Comparison of ENCODE assay signal across 2 cellular contexts in the genomic region with DNA sequence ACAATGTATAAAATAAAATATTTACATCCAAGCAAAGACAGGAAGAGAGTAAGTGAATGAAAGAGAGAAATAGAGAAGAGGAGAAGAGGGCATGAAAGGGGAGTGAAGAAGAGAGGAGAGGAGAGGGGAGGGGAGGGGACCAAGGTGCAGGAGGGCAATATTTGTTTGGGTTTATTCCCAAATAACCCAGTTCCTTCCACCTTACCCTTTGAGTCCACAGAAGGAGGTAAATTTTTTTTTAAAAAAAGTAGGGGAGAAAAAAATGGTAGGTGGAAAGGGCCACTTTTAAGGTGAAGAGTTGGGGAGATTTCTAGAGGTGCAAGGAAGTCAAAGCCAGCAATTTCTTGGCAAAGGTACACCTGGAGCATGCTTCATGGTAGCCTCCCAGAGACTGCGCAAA.
TF ChIP-seq lines count a peak whose summit lies in the region.

No MANE protein-coding gene starts in this region.

TF ChIP-seq in HepG2, 621 proteins besides CTCF, POLR2A, EP300 and RAD21:
- TF ChIP-seq KLF9 (CRISPR knock-in tag; IDR thresholded peaks at IDR 0.05; ENCODE audit: low read depth) = no peak
- TF ChIP-seq, protein P1, sequence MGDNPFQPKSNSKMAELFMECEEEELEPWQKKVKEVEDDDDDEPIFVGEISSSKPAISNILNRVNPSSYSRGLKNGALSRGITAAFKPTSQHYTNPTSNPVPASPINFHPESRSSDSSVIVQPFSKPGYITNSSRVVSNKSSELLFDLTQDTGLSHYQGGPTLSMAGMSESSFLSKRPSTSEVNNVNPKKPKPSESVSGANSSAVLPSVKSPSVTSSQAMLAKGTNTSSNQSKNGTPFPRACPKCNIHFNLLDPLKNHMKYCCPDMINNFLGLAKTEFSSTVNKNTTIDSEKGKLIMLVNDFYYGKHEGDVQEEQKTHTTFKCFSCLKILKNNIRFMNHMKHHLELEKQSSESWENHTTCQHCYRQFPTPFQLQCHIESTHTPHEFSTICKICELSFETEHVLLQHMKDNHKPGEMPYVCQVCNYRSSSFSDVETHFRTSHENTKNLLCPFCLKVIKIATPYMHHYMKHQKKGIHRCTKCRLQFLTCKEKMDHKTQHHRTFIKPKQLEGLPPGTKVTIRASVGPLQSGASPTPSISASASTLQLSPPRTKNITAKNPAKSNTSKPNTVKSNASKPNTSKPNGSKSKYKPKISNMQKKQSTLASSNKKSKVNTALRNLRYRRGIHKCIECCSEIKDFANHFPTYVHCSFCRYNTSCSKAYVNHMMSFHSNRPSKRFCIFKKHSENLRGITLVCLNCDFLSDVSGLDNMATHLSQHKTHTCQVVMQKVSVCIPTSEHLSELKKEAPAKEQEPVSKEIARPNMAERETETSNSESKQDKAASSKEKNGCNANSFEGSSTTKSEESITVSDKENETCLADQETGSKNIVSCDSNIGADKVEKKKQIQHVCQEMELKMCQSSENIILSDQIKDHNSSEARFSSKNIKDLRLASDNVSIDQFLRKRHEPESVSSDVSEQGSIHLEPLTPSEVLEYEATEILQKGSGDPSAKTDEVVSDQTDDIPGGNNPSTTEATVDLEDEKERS (CRISPR knock-in tag; IDR thresholded peaks at IDR 0.05) = no peak
- TF ChIP-seq BCL6 (CRISPR knock-in tag; IDR thresholded peaks at IDR 0.05) = no peak
- no peak for TF ChIP-seq ZNF383 (CRISPR knock-in tag; IDR thresholded peaks at IDR 0.05; ENCODE audit: borderline replicate concordance)
- no peak for TF ChIP-seq KAT7 (CRISPR knock-in tag; IDR thresholded peaks at IDR 0.05; ENCODE audit: borderline replicate concordance)
- TF ChIP-seq, protein P2, sequence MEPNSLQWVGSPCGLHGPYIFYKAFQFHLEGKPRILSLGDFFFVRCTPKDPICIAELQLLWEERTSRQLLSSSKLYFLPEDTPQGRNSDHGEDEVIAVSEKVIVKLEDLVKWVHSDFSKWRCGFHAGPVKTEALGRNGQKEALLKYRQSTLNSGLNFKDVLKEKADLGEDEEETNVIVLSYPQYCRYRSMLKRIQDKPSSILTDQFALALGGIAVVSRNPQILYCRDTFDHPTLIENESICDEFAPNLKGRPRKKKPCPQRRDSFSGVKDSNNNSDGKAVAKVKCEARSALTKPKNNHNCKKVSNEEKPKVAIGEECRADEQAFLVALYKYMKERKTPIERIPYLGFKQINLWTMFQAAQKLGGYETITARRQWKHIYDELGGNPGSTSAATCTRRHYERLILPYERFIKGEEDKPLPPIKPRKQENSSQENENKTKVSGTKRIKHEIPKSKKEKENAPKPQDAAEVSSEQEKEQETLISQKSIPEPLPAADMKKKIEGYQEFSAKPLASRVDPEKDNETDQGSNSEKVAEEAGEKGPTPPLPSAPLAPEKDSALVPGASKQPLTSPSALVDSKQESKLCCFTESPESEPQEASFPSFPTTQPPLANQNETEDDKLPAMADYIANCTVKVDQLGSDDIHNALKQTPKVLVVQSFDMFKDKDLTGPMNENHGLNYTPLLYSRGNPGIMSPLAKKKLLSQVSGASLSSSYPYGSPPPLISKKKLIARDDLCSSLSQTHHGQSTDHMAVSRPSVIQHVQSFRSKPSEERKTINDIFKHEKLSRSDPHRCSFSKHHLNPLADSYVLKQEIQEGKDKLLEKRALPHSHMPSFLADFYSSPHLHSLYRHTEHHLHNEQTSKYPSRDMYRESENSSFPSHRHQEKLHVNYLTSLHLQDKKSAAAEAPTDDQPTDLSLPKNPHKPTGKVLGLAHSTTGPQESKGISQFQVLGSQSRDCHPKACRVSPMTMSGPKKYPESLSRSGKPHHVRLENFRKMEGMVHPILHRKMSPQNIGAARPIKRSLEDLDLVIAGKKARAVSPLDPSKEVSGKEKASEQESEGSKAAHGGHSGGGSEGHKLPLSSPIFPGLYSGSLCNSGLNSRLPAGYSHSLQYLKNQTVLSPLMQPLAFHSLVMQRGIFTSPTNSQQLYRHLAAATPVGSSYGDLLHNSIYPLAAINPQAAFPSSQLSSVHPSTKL (CRISPR knock-in tag; IDR thresholded peaks at IDR 0.05) = no peak
- peak; percentile 92 for TF ChIP-seq HNRNPK (IDR thresholded peaks at IDR 0.05; ENCODE audit: low read depth, low read length, poor library complexity, severe bottlenecking)
- TF ChIP-seq SMYD3 (CRISPR knock-in tag; IDR thresholded peaks at IDR 0.05) = no peak
- TF ChIP-seq ZNF496 (CRISPR knock-in tag; IDR thresholded peaks at IDR 0.05; ENCODE audit: insufficient replicate concordance) = no peak
- no peak for TF ChIP-seq HOXA3 (CRISPR knock-in tag; IDR thresholded peaks at IDR 0.05)
- TF ChIP-seq ZNF652 (CRISPR knock-in tag; IDR thresholded peaks at IDR 0.05; ENCODE audit: borderline replicate concordance, low read depth) = no peak
- no peak for TF ChIP-seq AHR (CRISPR knock-in tag; IDR thresholded peaks at IDR 0.05)
- TF ChIP-seq, protein P3, sequence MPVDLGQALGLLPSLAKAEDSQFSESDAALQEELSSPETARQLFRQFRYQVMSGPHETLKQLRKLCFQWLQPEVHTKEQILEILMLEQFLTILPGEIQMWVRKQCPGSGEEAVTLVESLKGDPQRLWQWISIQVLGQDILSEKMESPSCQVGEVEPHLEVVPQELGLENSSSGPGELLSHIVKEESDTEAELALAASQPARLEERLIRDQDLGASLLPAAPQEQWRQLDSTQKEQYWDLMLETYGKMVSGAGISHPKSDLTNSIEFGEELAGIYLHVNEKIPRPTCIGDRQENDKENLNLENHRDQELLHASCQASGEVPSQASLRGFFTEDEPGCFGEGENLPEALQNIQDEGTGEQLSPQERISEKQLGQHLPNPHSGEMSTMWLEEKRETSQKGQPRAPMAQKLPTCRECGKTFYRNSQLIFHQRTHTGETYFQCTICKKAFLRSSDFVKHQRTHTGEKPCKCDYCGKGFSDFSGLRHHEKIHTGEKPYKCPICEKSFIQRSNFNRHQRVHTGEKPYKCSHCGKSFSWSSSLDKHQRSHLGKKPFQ (CRISPR knock-in tag; IDR thresholded peaks at IDR 0.05; ENCODE audit: insufficient replicate concordance) = no peak
- TF ChIP-seq, protein P4, sequence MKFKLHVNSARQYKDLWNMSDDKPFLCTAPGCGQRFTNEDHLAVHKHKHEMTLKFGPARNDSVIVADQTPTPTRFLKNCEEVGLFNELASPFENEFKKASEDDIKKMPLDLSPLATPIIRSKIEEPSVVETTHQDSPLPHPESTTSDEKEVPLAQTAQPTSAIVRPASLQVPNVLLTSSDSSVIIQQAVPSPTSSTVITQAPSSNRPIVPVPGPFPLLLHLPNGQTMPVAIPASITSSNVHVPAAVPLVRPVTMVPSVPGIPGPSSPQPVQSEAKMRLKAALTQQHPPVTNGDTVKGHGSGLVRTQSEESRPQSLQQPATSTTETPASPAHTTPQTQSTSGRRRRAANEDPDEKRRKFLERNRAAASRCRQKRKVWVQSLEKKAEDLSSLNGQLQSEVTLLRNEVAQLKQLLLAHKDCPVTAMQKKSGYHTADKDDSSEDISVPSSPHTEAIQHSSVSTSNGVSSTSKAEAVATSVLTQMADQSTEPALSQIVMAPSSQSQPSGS (CRISPR knock-in tag; IDR thresholded peaks at IDR 0.05) = no peak
- peak; percentile 60 for TF ChIP-seq PCBP2 (optimal IDR thresholded peaks at IDR 0.05; ENCODE audit: low read depth, low read length, poor library complexity, severe bottlenecking)
- no peak for TF ChIP-seq ZNF550 (CRISPR knock-in tag; IDR thresholded peaks at IDR 0.05; ENCODE audit: borderline replicate concordance)
- no peak for TF ChIP-seq GZF1 (CRISPR knock-in tag; IDR thresholded peaks at IDR 0.05)

TF ChIP-seq in K562, 482 proteins besides CTCF, POLR2A, EP300 and RAD21:
- TF ChIP-seq SP2 (IDR thresholded peaks at IDR 0.05; ENCODE audit: extremely low read depth, low read depth, low read length, poor library complexity, severe bottlenecking) = no peak
- TF ChIP-seq PCBP1 (IDR thresholded peaks at IDR 0.05; ENCODE audit: low read depth, low read length, poor library complexity, severe bottlenecking) = peak; percentile 55
- TF ChIP-seq PCBP2 (IDR thresholded peaks at IDR 0.05; ENCODE audit: low read depth, low read length, poor library complexity, severe bottlenecking) = peak; percentile 27
- no peak for TF ChIP-seq MCM2 (IDR thresholded peaks at IDR 0.05; ENCODE audit: low read depth)
